9 cellular contexts compared by ENCODE assay signal in the genomic region with DNA sequence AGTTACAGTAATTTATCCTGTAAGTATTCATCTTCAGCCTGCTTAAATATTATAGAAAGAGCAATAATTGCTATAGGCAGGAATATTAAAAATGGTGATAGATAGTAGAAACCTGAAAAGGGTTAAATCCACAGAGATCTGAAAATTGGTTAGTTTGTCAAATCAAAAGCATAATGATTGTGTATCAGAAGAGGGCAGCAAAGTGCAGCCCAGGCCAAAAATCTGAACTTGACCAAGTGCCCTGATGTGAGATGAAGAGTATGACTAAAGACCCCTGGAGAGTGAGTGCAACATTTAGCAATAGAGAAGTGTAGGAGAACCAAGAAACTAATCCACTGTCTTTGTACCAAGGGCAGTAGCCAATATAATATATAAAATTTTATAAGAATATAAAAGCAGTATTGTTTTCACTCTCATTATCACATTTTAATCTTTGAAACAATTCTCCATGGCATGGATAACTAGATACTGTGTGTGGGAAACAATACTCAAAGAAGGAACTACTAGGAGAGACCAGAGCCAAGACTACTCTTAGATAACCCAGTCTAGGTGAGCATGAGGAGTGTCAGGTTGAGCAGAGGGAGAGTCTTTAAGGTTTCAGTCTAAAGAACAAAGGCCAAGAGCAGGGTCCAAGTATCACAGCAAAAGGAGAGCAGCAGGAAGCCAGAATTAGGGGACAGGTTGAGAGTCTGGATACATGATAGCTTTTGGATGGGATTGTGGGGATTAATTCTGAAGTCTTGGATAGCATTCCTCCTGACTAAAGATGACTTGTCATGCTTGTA.
DNase-seq lines count a peak whose midpoint lies in the region; ATAC-seq and TF ChIP-seq lines count a peak whose summit lies in the region.
"Had no signal": no experiment of that assay in that cellular context is flagged by ENCODE, and none has a peak within 500 bp of the region (broad histone marks: within the 10 kb centered on the region; RNA-seq: fewer than 3 reads in every experiment).

No MANE protein-coding gene starts in this region.

- no peaks in the 10 kb centered on the region; the same call in 2 of the 3 replicates for H3K9me3 Mint-ChIP-seq in GM23338
- peaks cover 4% of the 10 kb centered on the region; the same call in 1 of the 2 replicates for H3K9me3 Mint-ChIP-seq in WTC11

- H3K4me1 Mint-ChIP-seq in GM23338 (peaks cover 21% of the 10 kb centered on the region), WTC11 (peaks cover 36% of the 10 kb centered on the region)

- no peak for DNase-seq in AG09309 (ENCODE audit: low read depth)
- DNase-seq in GM23338 (ENCODE audit: low spot score): peak; percentile 40
- no peak for DNase-seq in WTC11 (ENCODE audit: low spot score)
- no peak for DNase-seq in kidney epithelial cell (ENCODE audit: low read depth)
- no peak for DNase-seq in stimulated activated CD4-positive, alpha-beta T cell treated with anti-CD3 and anti-CD28 coated beads, Interleukin-15, amount 100 ng/mL, for 24 hours
- DNase-seq: amniotic stem cell had no signal

- POLR2A ChIA-PET in WTC11 (lab: Charles Lee): no interaction called here

- H3K27me3 Mint-ChIP-seq in GM23338 (ENCODE audit: insufficient read depth, low read depth, poor library complexity) (no peaks in the 10 kb centered on the region), WTC11 (ENCODE audit: low read depth) (no peaks in the 10 kb centered on the region)

- H3K27ac Mint-ChIP-seq in GM23338 (peak overlapping the region; percentile 72), WTC11 (peak overlapping the region; percentile 8; the same call in 1 of the 2 replicates)

- H2AFZ ChIP-seq in GM23338: peak overlapping the region; percentile 67; the same call in 1 of the 2 replicates

- TF ChIP-seq CTCF in AG09309 (IDR thresholded peaks at IDR 0.05; ENCODE audit: control insufficient read depth, insufficient read depth, low read depth, low read length, missing control alignments) (peak; percentile 42), GM23338 (conservative IDR thresholded peaks at IDR 0.05; ENCODE audit: low read depth in 2 of 2) (peak; percentile 61 to 74), WTC11 (IDR thresholded peaks at IDR 0.05) (no peak), kidney epithelial cell (IDR thresholded peaks at IDR 0.05; ENCODE audit: insufficient read depth, low read length, poor library complexity, severe bottlenecking) (peak; percentile 50)

- no peaks in the 10 kb centered on the region for H3K27me3 ChIP-seq in GM23338 (ENCODE audit: insufficient read depth)
- H3K27me3 ChIP-seq in kidney epithelial cell (ENCODE audit: control insufficient read depth, insufficient read depth, low read length): no peaks in the 10 kb centered on the region

- H3K4me1 ChIP-seq in GM23338 (ENCODE audit: insufficient read depth): peaks cover 19% of the 10 kb centered on the region

- no peaks in the 10 kb centered on the region for H3K36me3 ChIP-seq in GM23338 (ENCODE audit: insufficient read depth)
- no peaks in the 10 kb centered on the region for H3K36me3 ChIP-seq in kidney epithelial cell (ENCODE audit: control insufficient read depth, insufficient read depth, low read length)

- H3K4me3 ChIP-seq in AG09309 (ENCODE audit: control insufficient read depth, low read depth, low read length): no peak overlapping the region
- no peak overlapping the region for H3K4me3 ChIP-seq in GM23338
- no peak overlapping the region for H3K4me3 ChIP-seq in kidney epithelial cell (ENCODE audit: low read depth, low read length)

- H3K4me3 Mint-ChIP-seq in GM23338 (no peak overlapping the region), WTC11 (no peak overlapping the region)

- no peaks in the 10 kb centered on the region for H3K79me2 ChIP-seq in GM23338 (replicated peaks; ENCODE audit: insufficient read depth)

- H3K36me3 Mint-ChIP-seq in GM23338 (ENCODE audit: low read depth): no peaks in the 10 kb centered on the region
- no peaks in the 10 kb centered on the region for H3K36me3 Mint-ChIP-seq in WTC11

- peak; percentile 56 for ATAC-seq in GM23338
- peak; percentile 69 for ATAC-seq in WTC11
- no peak for ATAC-seq in HG02981 (IDR thresholded peaks at IDR 0.05; ENCODE audit: unreplicated experiment)
- no peak for ATAC-seq in HG03457 (IDR thresholded peaks at IDR 0.05; ENCODE audit: unreplicated experiment)
- no peak for ATAC-seq in HG02870 (IDR thresholded peaks at IDR 0.05; ENCODE audit: unreplicated experiment)

- no peak overlapping the region for H3K27ac ChIP-seq in GM23338 (ENCODE audit: low read depth)

- H4K20me1 ChIP-seq in GM23338 (replicated peaks; ENCODE audit: insufficient read depth): no peaks in the 10 kb centered on the region

- no peaks in the 10 kb centered on the region for H3F3A ChIP-seq in GM23338 (replicated peaks; ENCODE audit: low read depth)

- CTCF ChIA-PET in WTC11 (lab: Charles Lee): interaction anchor here (0.6 kb wide), 1 partner anchor 153 kb away, joined by 3 read pairs; no protein-coding TSS in a partner anchor

- H3K4me2 ChIP-seq in GM23338: no peak overlapping the region

- no peaks in the 10 kb centered on the region for H3K9me2 ChIP-seq in GM23338 (ENCODE audit: insufficient read depth)

TF ChIP-seq in GM23338, 12 proteins besides CTCF, POLR2A, EP300 and RAD21 (continues in another document):
- no peak for TF ChIP-seq JUNB (IDR thresholded peaks at IDR 0.05; ENCODE audit: unreplicated experiment)
- TF ChIP-seq EZH2 (IDR thresholded peaks at IDR 0.05; ENCODE audit: low read depth, unreplicated experiment): no peak
- no peak for TF ChIP-seq EZH2phosphoT487 (IDR thresholded peaks at IDR 0.05; ENCODE audit: unreplicated experiment)

TF ChIP-seq in WTC11, 78 proteins besides CTCF, POLR2A, EP300 and RAD21 (continues in another document):
- TF ChIP-seq FOXP1 (CRISPR knock-in tag; IDR thresholded peaks at IDR 0.05; ENCODE audit: borderline replicate concordance) (no peak), AFF4 (CRISPR knock-in tag; IDR thresholded peaks at IDR 0.05; ENCODE audit: borderline replicate concordance) (no peak), ERG (CRISPR knock-in tag; IDR thresholded peaks at IDR 0.05) (no peak)
- TF ChIP-seq, protein P1, sequence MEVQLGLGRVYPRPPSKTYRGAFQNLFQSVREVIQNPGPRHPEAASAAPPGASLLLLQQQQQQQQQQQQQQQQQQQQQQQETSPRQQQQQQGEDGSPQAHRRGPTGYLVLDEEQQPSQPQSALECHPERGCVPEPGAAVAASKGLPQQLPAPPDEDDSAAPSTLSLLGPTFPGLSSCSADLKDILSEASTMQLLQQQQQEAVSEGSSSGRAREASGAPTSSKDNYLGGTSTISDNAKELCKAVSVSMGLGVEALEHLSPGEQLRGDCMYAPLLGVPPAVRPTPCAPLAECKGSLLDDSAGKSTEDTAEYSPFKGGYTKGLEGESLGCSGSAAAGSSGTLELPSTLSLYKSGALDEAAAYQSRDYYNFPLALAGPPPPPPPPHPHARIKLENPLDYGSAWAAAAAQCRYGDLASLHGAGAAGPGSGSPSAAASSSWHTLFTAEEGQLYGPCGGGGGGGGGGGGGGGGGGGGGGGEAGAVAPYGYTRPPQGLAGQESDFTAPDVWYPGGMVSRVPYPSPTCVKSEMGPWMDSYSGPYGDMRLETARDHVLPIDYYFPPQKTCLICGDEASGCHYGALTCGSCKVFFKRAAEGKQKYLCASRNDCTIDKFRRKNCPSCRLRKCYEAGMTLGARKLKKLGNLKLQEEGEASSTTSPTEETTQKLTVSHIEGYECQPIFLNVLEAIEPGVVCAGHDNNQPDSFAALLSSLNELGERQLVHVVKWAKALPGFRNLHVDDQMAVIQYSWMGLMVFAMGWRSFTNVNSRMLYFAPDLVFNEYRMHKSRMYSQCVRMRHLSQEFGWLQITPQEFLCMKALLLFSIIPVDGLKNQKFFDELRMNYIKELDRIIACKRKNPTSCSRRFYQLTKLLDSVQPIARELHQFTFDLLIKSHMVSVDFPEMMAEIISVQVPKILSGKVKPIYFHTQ (CRISPR knock-in tag; IDR thresholded peaks at IDR 0.05): no peak

Comparison
In these comparisons a context has a peak if more than half of its experiments do, and no peak if none do; other contexts are left out.
1. ATAC-seq: peak in GM23338 (single experiment) and WTC11 (single experiment); none in HG02981 (single experiment), HG03457 (single experiment) and HG02870 (single experiment).